ENCODE assay signal across 16 cellular contexts in the genomic region with DNA sequence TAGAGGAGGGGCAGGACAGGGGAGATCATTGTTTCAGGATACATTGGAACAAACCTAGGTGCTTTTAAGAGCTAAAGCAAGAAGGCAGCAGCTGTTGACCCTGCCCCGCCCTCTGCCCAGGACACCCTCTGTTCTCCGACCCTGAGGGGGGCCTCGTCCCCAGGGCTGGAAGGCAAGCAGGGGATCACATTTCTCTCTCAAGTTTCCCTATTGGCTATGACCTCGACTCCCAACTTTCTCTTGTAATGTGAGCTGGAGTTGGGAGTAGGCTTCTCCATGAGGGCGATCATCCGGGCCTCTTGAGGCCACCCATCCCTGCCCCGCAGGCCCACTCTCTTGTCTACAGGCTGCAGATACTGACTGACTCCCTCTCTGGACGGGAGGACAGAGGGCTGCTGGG. TPM values are rescaled to one million over a fixed set of nuclear protein-coding genes. Genes with fewer than 3 reads are reported as not detected.
"Had no signal": no experiment of that assay in that cellular context is flagged by ENCODE, and none has a peak within 500 bp of the region (broad histone marks: within the 10 kb centered on the region; RNA-seq: fewer than 3 reads in every experiment).

No MANE protein-coding gene starts in this region.

- H3K4me1 Mint-ChIP-seq: activated B cell treated with CpG ODN at 0.5 μM for 24 hours; memory B cell; naive thymus-derived CD4-positive, alpha-beta T cell; stimulated activated memory B cell treated with anti-CD40 and anti-IgM and Interleukin-4, amounts not matched to agents 10 μg/mL and 1 μg/mL and 100 μg/mL, for 72 hours had no signal

- DNase-seq: activated B cell treated with CpG ODN at 0.5 μM for 24 hours; activated CD4-positive, alpha-beta T cell treated with anti-CD3 and anti-CD28 coated beads for 48 hours; activated CD8-positive, alpha-beta T cell treated with anti-CD3 and anti-CD28 coated beads for 36 hours; activated effector memory CD4-positive, alpha-beta T cell treated with Interleukin-2 at 50 U/mL for 16 hours; activated T-cell treated with anti-CD3 and anti-CD28 coated beads, Interleukin-2, amount 50 U/mL, for 4 hours; caudate nucleus; kidney; left ventricle myocardium inferior; mucosa of descending colon; naive thymus-derived CD4-positive, alpha-beta T cell; stimulated activated CD4-positive, alpha-beta T cell treated with anti-CD3 and anti-CD28 coated beads, Interleukin-2, amount 100 ng/mL, for 48 hours; trophoblast cell had no signal

- H3K36me3 Mint-ChIP-seq: activated naive CD4-positive, alpha-beta T cell treated with anti-CD3 and anti-CD28 coated beads, Interleukin-2, amount 50 U/mL, for 72 hours; memory B cell; naive thymus-derived CD4-positive, alpha-beta T cell; stimulated activated memory B cell treated with anti-CD40 and anti-IgM and Interleukin-4, amounts not matched to agents 10 μg/mL and 1 μg/mL and 100 μg/mL, for 72 hours had no signal

- H3K27ac Mint-ChIP-seq: activated B cell treated with CpG ODN at 0.5 μM for 24 hours; activated CD8-positive, alpha-beta T cell treated with anti-CD3 and anti-CD28 coated beads for 36 hours; activated naive CD4-positive, alpha-beta T cell treated with anti-CD3 and anti-CD28 coated beads, Interleukin-2, amount 50 U/mL, for 72 hours; memory B cell; naive thymus-derived CD4-positive, alpha-beta T cell; stimulated activated memory B cell treated with anti-CD40 and anti-IgM and Interleukin-4, amounts not matched to agents 10 μg/mL and 1 μg/mL and 100 μg/mL, for 72 hours had no signal

- H3K4me1 ChIP-seq: left ventricle myocardium inferior, suprapubic skin had no signal

- ATAC-seq: activated CD8-positive, alpha-beta T cell treated with anti-CD3 and anti-CD28 coated beads for 36 hours; activated naive CD4-positive, alpha-beta T cell treated with anti-CD3 and anti-CD28 coated beads, Interleukin-2, amount 50 U/mL, for 72 hours; activated T-cell treated with anti-CD3 and anti-CD28 coated beads, Interleukin-2, amount 50 U/mL, for 4 hours; mucosa of descending colon; naive thymus-derived CD4-positive, alpha-beta T cell; stimulated activated memory B cell treated with anti-CD40 and anti-IgM and Interleukin-4, amounts not matched to agents 10 μg/mL and 1 μg/mL and 100 μg/mL, for 72 hours had no signal

- H3K9me3 Mint-ChIP-seq: activated B cell treated with CpG ODN at 0.5 μM for 24 hours; activated CD8-positive, alpha-beta T cell treated with anti-CD3 and anti-CD28 coated beads for 36 hours; activated naive CD4-positive, alpha-beta T cell treated with anti-CD3 and anti-CD28 coated beads, Interleukin-2, amount 50 U/mL, for 72 hours; activated T-cell treated with anti-CD3 and anti-CD28 coated beads, Interleukin-2, amount 50 U/mL, for 4 hours; memory B cell; stimulated activated memory B cell treated with anti-CD40 and anti-IgM and Interleukin-4, amounts not matched to agents 10 μg/mL and 1 μg/mL and 100 μg/mL, for 72 hours had no signal

- H3K27me3 Mint-ChIP-seq: activated CD8-positive, alpha-beta T cell treated with anti-CD3 and anti-CD28 coated beads for 36 hours had no signal

- H3K4me3 Mint-ChIP-seq: activated B cell treated with CpG ODN at 0.5 μM for 24 hours; activated CD8-positive, alpha-beta T cell treated with anti-CD3 and anti-CD28 coated beads for 36 hours; activated T-cell treated with anti-CD3 and anti-CD28 coated beads, Interleukin-2, amount 50 U/mL, for 4 hours; memory B cell; naive thymus-derived CD4-positive, alpha-beta T cell; stimulated activated memory B cell treated with anti-CD40 and anti-IgM and Interleukin-4, amounts not matched to agents 10 μg/mL and 1 μg/mL and 100 μg/mL, for 72 hours had no signal

- H3K27ac ChIP-seq: left ventricle myocardium inferior, suprapubic skin had no signal

RNA-seq across cellular contexts. Expression of gene DSCAML1, which starts 37.7 kb away (rescaled TPM):
- total RNA-seq: activated T-cell treated with anti-CD3 and anti-CD28 coated beads, Interleukin-2, amount 50 U/mL, for 4 hours had no signal
- polyA plus RNA-seq: naive thymus-derived CD4-positive, alpha-beta T cell had no signal
